ENCODE assay signal across 1 cellular context in genomic region chr16:85695196-85696128, GRCh38.
TF ChIP-seq lines count a peak whose summit lies in the region.

No MANE protein-coding gene starts in this region.

TF ChIP-seq in GM12878, 131 proteins besides CTCF, POLR2A, EP300 and RAD21:
- TF ChIP-seq NFIC (IDR thresholded peaks at IDR 0.05; ENCODE audit: low read depth, low read length), result no peak
- TF ChIP-seq, protein P1, sequence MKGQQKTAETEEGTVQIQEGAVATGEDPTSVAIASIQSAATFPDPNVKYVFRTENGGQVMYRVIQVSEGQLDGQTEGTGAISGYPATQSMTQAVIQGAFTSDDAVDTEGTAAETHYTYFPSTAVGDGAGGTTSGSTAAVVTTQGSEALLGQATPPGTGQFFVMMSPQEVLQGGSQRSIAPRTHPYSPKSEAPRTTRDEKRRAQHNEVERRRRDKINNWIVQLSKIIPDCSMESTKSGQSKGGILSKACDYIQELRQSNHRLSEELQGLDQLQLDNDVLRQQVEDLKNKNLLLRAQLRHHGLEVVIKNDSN (IDR thresholded peaks at IDR 0.05; ENCODE audit: borderline replicate concordance, extremely low read length, insufficient read depth, low read depth, low read length), result peak; percentile 4
